In genomic region chr3:62872318-62872717, GRCh38 we compare ENCODE assay signal across 21 cellular contexts. TPM values are rescaled to one million over a fixed set of nuclear protein-coding genes. Genes with fewer than 3 reads are reported as not detected.
A peak's percentile ranks its signal among the peaks of the same experiment; 100 is the strongest.
DNase-seq lines count a peak whose midpoint lies in the region; FAIRE-seq and TF ChIP-seq lines count a peak whose summit lies in the region.
"Had no signal": no experiment of that assay in that cellular context is flagged by ENCODE, and none has a peak within 500 bp of the region (broad histone marks: within the 10 kb centered on the region; RNA-seq: fewer than 3 reads in every experiment).

No MANE protein-coding gene starts in this region.

- H3K4me3 ChIP-seq in OCI-LY7 (ENCODE audit: low read depth, low read length, poor library complexity, severe bottlenecking) (peak overlapping the region; percentile 91), endodermal cell (ENCODE audit: low read length) (peak overlapping the region; percentile 76), BE2C (ENCODE audit: low read depth, low read length) (no peak overlapping the region)
- H3K4me3 ChIP-seq: Peyer's patch had no signal

- WGBS in endodermal cell (ENCODE audit: insufficient coverage in 1 of 2, insufficient read length in 1 of 2), 2 experiments, result 82% methylated on average over 1 of the region's 1 CpG; no CpG with 5 or more reads in 1 of the 2 experiments

- H3K4me1 Mint-ChIP-seq in endodermal cell, result peaks cover 12% of the 10 kb centered on the region
- peaks cover 29% of the 10 kb centered on the region for H3K4me1 Mint-ChIP-seq in nephron
- H3K4me1 Mint-ChIP-seq in activated CD4-positive, alpha-beta memory T cell treated with anti-CD3 and anti-CD28 coated beads, Interleukin-2, amount 10 ng/mL, durations not matched to agents 7 days and 5 days, result no peaks in the 10 kb centered on the region

- H3K4me1 ChIP-seq in OCI-LY7 (ENCODE audit: insufficient read depth, low read length, poor library complexity, severe bottlenecking) (peaks cover 36% of the 10 kb centered on the region), endodermal cell (ENCODE audit: control insufficient read depth, insufficient read depth, low read length) (no peaks in the 10 kb centered on the region), BE2C (peaks cover 3% of the 10 kb centered on the region; the same call in 1 of the 2 replicates)

- peak overlapping the region; percentile 77 for H3K4me2 ChIP-seq in OCI-LY7 (ENCODE audit: low read length)
- H3K4me2 ChIP-seq: KMS-11 had no signal

- BruUV-seq in OCI-LY7 (replicated peaks; lab: Mats Ljungman, UMichigan), result no TSS peak

- H3K9me2 ChIP-seq in OCI-LY7 (ENCODE audit: insufficient read depth, low read length), result no peaks in the 10 kb centered on the region

- H3K4me3 Mint-ChIP-seq in endodermal cell (no peak overlapping the region), nephron (peak overlapping the region in 2 of 3 experiments; percentile 93 to 94)
- H3K4me3 Mint-ChIP-seq in activated CD4-positive, alpha-beta memory T cell treated with anti-CD3 and anti-CD28 coated beads, Interleukin-2, amount 10 ng/mL, durations not matched to agents 7 days and 5 days, result no peak overlapping the region

- intact Hi-C loops in OCI-LY7 (cut with micrococcal nuclease; ENCODE audit: unreplicated experiment), result loop anchor here (2.0 kb wide), 2 partner anchors 76 to 370 kb away; no protein-coding TSS in a partner anchor

- FAIRE-seq in D721Med (lab: Jason Lieb, UNC), result peak; percentile 46

- H3K27me3 Mint-ChIP-seq in endodermal cell (ENCODE audit: insufficient read depth) (peaks cover 6% of the 10 kb centered on the region), nephron (ENCODE audit: low read depth) (peaks cover 64% of the 10 kb centered on the region)
- peaks cover 32% of the 10 kb centered on the region for H3K27me3 Mint-ChIP-seq in activated CD4-positive, alpha-beta memory T cell treated with anti-CD3 and anti-CD28 coated beads, Interleukin-2, amount 10 ng/mL, durations not matched to agents 7 days and 5 days

- DNase-seq in D721Med (ENCODE audit: insufficient read length, low spot score) (no peak), OCI-LY7 (ENCODE audit: low spot score) (no peak), endodermal cell (no peak), C1 segment of cervical spinal cord (lab: John Stamatoyannopoulos, UW) (no peak), A172 (ENCODE audit: low spot score) (no peak), BE2C (no peak)
- DNase-seq in activated CD4-positive, alpha-beta memory T cell treated with anti-CD3 and anti-CD28 coated beads, Interleukin-2, amount 10 ng/mL, durations not matched to agents 7 days and 5 days, result no peak
- DNase-seq: DMS79 treated with DMSO at 0.1 percent for 48 hours, H9, MV-4-11, NCI-H1417 treated with DMSO at 0.1 percent for 48 hours, NCI-H187 treated with DMSO at 0.1 percent for 48 hours, NCI-H2227 treated with DMSO at 0.1 percent for 48 hours, NCI-H524, Peyer's patch had no signal

- no peaks in the 10 kb centered on the region for H3K9me3 Mint-ChIP-seq in endodermal cell
- peaks cover 11% of the 10 kb centered on the region for H3K9me3 Mint-ChIP-seq in nephron
- H3K9me3 Mint-ChIP-seq in activated CD4-positive, alpha-beta memory T cell treated with anti-CD3 and anti-CD28 coated beads, Interleukin-2, amount 10 ng/mL, durations not matched to agents 7 days and 5 days, result no peaks in the 10 kb centered on the region

- CTCF ChIA-PET in OCI-LY7 (lab: Charles Lee; ENCODE audit: unreplicated experiment), result interaction anchor here (1.2 to 3.5 kb wide), 5 partner anchors 36 to 205 kb away, joined by 3 to 25 read pairs (median 7); no protein-coding TSS in a partner anchor
- CTCF ChIA-PET in activated CD4-positive, alpha-beta memory T cell treated with anti-CD3 and anti-CD28 coated beads, Interleukin-2, amount 10 ng/mL, durations not matched to agents 7 days and 5 days (lab: Charles Lee), result no interaction called here

- peaks cover 29% of the 10 kb centered on the region; the same call in 1 of the 2 replicates for H3K79me2 ChIP-seq in OCI-LY7 (ENCODE audit: insufficient read depth, low read depth, low read length)

- H3K9me3 ChIP-seq in OCI-LY7 (ENCODE audit: low read length) (no peaks in the 10 kb centered on the region), endodermal cell (ENCODE audit: control insufficient read depth, low read length) (no peaks in the 10 kb centered on the region), BE2C (no peaks in the 10 kb centered on the region)

- H3K27me3 ChIP-seq in endodermal cell (ENCODE audit: control insufficient read depth, insufficient read depth, low read length, poor library complexity, severe bottlenecking), result no peaks in the 10 kb centered on the region
- peaks cover 4% of the 10 kb centered on the region for H3K27me3 ChIP-seq in BE2C
- H3K27me3 ChIP-seq: Peyer's patch had no signal

- H3K36me3 Mint-ChIP-seq in endodermal cell (ENCODE audit: low read depth) (no peaks in the 10 kb centered on the region), nephron (ENCODE audit: low read depth) (peaks cover 6% of the 10 kb centered on the region)
- H3K36me3 Mint-ChIP-seq in activated CD4-positive, alpha-beta memory T cell treated with anti-CD3 and anti-CD28 coated beads, Interleukin-2, amount 10 ng/mL, durations not matched to agents 7 days and 5 days (ENCODE audit: low read depth), result no peaks in the 10 kb centered on the region

- peak overlapping the region; percentile 84 for H3K27ac ChIP-seq in OCI-LY7 (ENCODE audit: low read depth, low read length, poor library complexity, severe bottlenecking)
- no peak overlapping the region for H3K27ac ChIP-seq in endodermal cell (ENCODE audit: low read depth, low read length)
- H3K27ac ChIP-seq: C4-2B, HL-60, KMS-11, Peyer's patch had no signal

- no peak overlapping the region for H3K9ac ChIP-seq in endodermal cell (ENCODE audit: extremely low read depth, low read length, poor library complexity, severe bottlenecking)
- H3K9ac ChIP-seq: KMS-11 had no signal

- 0 out of 2 replicates have a peak, but pooled peaks cover 5% of the 10 kb centered on the region for H4K20me1 ChIP-seq in OCI-LY7 (ENCODE audit: insufficient read depth, low read length)

- H3K27ac Mint-ChIP-seq in endodermal cell, result no peak overlapping the region
- no peak overlapping the region for H3K27ac Mint-ChIP-seq in nephron
- H3K27ac Mint-ChIP-seq in activated CD4-positive, alpha-beta memory T cell treated with anti-CD3 and anti-CD28 coated beads, Interleukin-2, amount 10 ng/mL, durations not matched to agents 7 days and 5 days, result no peak overlapping the region
- H3K27ac Mint-ChIP-seq: H9 had no signal

- no peak for TF ChIP-seq CTCF in D721Med (IDR thresholded peaks at IDR 0.05; ENCODE audit: insufficient read depth, missing control alignments)
- no peak for TF ChIP-seq CTCF in OCI-LY7 (conservative IDR thresholded peaks at IDR 0.05; ENCODE audit: low read length)
- TF ChIP-seq CTCF in endodermal cell (conservative IDR thresholded peaks at IDR 0.05), result no peak
- TF ChIP-seq CTCF in nephron (IDR thresholded peaks at IDR 0.05; ENCODE audit: unreplicated experiment in 3 of 3), result no peak
- TF ChIP-seq CTCF in BE2C (IDR thresholded peaks at IDR 0.05; ENCODE audit: low read depth, low read length), result no peak

- peak overlapping the region; percentile 49; the same call in 1 of the 2 replicates for H2AFZ ChIP-seq in OCI-LY7 (ENCODE audit: low read length)

- POLR2A ChIA-PET in OCI-LY7 (lab: Charles Lee), result interaction anchor here (0.6 to 7.5 kb wide), 25 partner anchors 9 to 506 kb away, joined by 3 to 77 read pairs (median 7); no protein-coding TSS in a partner anchor
- POLR2A ChIA-PET in activated CD4-positive, alpha-beta memory T cell treated with anti-CD3 and anti-CD28 coated beads, Interleukin-2, amount 10 ng/mL, durations not matched to agents 7 days and 5 days (lab: Charles Lee), result no interaction called here

- H3K36me3 ChIP-seq in OCI-LY7 (ENCODE audit: insufficient read depth, low read length) (no peaks in the 10 kb centered on the region), endodermal cell (ENCODE audit: control insufficient read depth, insufficient read depth, low read length) (no peaks in the 10 kb centered on the region), BE2C (no peaks in the 10 kb centered on the region)
- H3K36me3 ChIP-seq: Peyer's patch had no signal

RNA-seq across cellular contexts. Expression of gene CADPS, which starts 2.9 kb away (rescaled TPM):
- 61.3 and 76.9 TPM in 2 replicates for total RNA-seq in OCI-LY7 (2014; rRNA removed; shearing (Covaris generic))
- 68.6 and 79.5 TPM in 2 replicates for total RNA-seq in OCI-LY7 (2022)
- 10 to 100 TPM; 11.7 to 20.8 TPM for total RNA-seq in endodermal cell
- polyA plus RNA-seq in endodermal cell (2013, experiment 1 of 2), result 12.9 TPM
- 10.5 TPM for polyA plus RNA-seq in endodermal cell (2013, experiment 2 of 2)
- not detected in 2 replicates for total RNA-seq in A172 (2014; rRNA removed; shearing (Covaris generic))
- 9.0 TPM for polyA plus RNA-seq in BE2C (2012; ENCODE audit: insufficient read depth, insufficient read length, low read depth)
- not detected for total RNA-seq in activated CD4-positive, alpha-beta memory T cell treated with anti-CD3 and anti-CD28 coated beads, Interleukin-2, amount 10 ng/mL, durations not matched to agents 7 days and 5 days
- total RNA-seq: A673, G401 had no signal

Comparison
In these comparisons a context has a peak if more than half of its experiments do, and no peak if none do; other contexts are left out.
1. H3K4me3 Mint-ChIP-seq: peak in nephron (2 of 3); none in endodermal cell (single experiment) and activated CD4-positive, alpha-beta memory T cell treated with anti-CD3 and anti-CD28 coated beads, Interleukin-2, amount 10 ng/mL, durations not matched to agents 7 days and 5 days (single experiment).
2. RNA of gene CADPS, which starts 2.9 kb away (total RNA-seq): 61.3 to 79.5 TPM in OCI-LY7 and 11.7 to 20.8 TPM in endodermal cell; not detected in A172 and not detected in activated CD4-positive, alpha-beta memory T cell treated with anti-CD3 and anti-CD28 coated beads, Interleukin-2, amount 10 ng/mL, durations not matched to agents 7 days and 5 days; every median in the first group is over 10 times any median in the second.